In genomic region chr19:917323-918151, GRCh38 we compare ENCODE assay signal across 8 cellular contexts. TPM values are rescaled to one million over a fixed set of nuclear protein-coding genes. Genes with fewer than 3 reads are reported as not detected.
A peak's percentile ranks its signal among the peaks of the same experiment; 100 is the strongest.
DNase-seq lines count a peak whose midpoint lies in the region; ATAC-seq, FAIRE-seq and TF ChIP-seq lines count a peak whose summit lies in the region.

Gene KISS1R, plus strand, starts transcription at chr19:917333. Its CDS starts 170 bp downstream, at chr19:917503.

- peak; percentile 47 for TF ChIP-seq CTCF in D721Med (IDR thresholded peaks at IDR 0.05; ENCODE audit: insufficient read depth, missing control alignments)
- peak; percentile 49 for TF ChIP-seq CTCF in IMR-90 (conservative IDR thresholded peaks at IDR 0.05; ENCODE audit: low read depth, low read length)
- peak in 5 of 6 experiments; percentile 35 to 65 (median 57) for TF ChIP-seq CTCF in esophagus squamous epithelium (IDR thresholded peaks at IDR 0.05)

- H2AFZ ChIP-seq in IMR-90 (replicated peaks; ENCODE audit: low read length, poor library complexity) = peak within 1 kb of the TSS; percentile 79

- H4K91ac ChIP-seq in IMR-90 (ENCODE audit: insufficient read depth, low read depth, low read length) = no peak within 1 kb of the TSS

- no peak within 1 kb of the TSS for H3K9ac ChIP-seq in IMR-90 (ENCODE audit: low read depth, low read length)

- H3K4me1 ChIP-seq in IMR-90 (ENCODE audit: control insufficient read depth, insufficient read depth, low read length) (peaks cover 8% of the 10 kb centered on the region), esophagus squamous epithelium (peaks cover 38 to 64% (median 48%) of the 10 kb centered on the region in 3 donors)

- POLR2A ChIA-PET in IMR-90 (lab: Charles Lee; ENCODE audit: unreplicated experiment) = no interaction called here
- POLR2A ChIA-PET in activated CD4-positive, alpha-beta T cell treated with anti-CD3 and anti-CD28 coated beads, Interleukin-2, amount 10 ng/mL, durations not matched to agents 7 days and 5 days (lab: Charles Lee) = no interaction called here

- no peaks in the 10 kb centered on the region for H3K9me3 Mint-ChIP-seq in activated CD4-positive, alpha-beta T cell treated with anti-CD3 and anti-CD28 coated beads, Interleukin-2, amount 10 ng/mL, durations not matched to agents 7 days and 5 days

- peaks cover 4% of the 10 kb centered on the region for H3K27me3 Mint-ChIP-seq in activated CD4-positive, alpha-beta T cell treated with anti-CD3 and anti-CD28 coated beads, Interleukin-2, amount 10 ng/mL, durations not matched to agents 7 days and 5 days

- intact Hi-C loops in IMR-90 (cut with micrococcal nuclease) (no loop called here), esophagus squamous epithelium (cut with DNase I) (no loop called here)

- ATAC-seq in IMR-90 (ENCODE audit: low read depth) (no peak), GM21723 (IDR thresholded peaks at IDR 0.05; ENCODE audit: unreplicated experiment) (no peak), GM21447 (IDR thresholded peaks at IDR 0.05; ENCODE audit: unreplicated experiment) (no peak), GM21526 (IDR thresholded peaks at IDR 0.05; ENCODE audit: low FRiP score, unreplicated experiment) (no peak)

- dilution Hi-C loops in IMR-90 (cut with HindIII; ENCODE audit: low sequenced_read_pairs, unreplicated experiment) = no loop called here

- in situ Hi-C loops in IMR-90 (cut with MboI; ENCODE audit: low sequenced_read_pairs) = no loop called here

- H2BK120ac ChIP-seq in IMR-90 (ENCODE audit: low read depth, low read length) = no peak within 1 kb of the TSS

- CTCF ChIA-PET in IMR-90 (lab: Yijun Ruan, JAX) = no interaction called here
- CTCF ChIA-PET in activated CD4-positive, alpha-beta T cell treated with anti-CD3 and anti-CD28 coated beads, Interleukin-2, amount 10 ng/mL, durations not matched to agents 7 days and 5 days (lab: Charles Lee) = interaction anchor here (1.1 to 4.4 kb wide), 3 partner anchors 54 to 148 kb away, joined by 3 to 28 read pairs (median 6); no protein-coding TSS in a partner anchor

- BruUV-seq in IMR-90 (replicated peaks; lab: Mats Ljungman, UMichigan) = no TSS peak

- H2BK20ac ChIP-seq in IMR-90 (ENCODE audit: low read depth, low read length) = no peak within 1 kb of the TSS

- H4K5ac ChIP-seq in IMR-90 (ENCODE audit: low read depth, low read length) = no peak within 1 kb of the TSS

- DNase-seq in D721Med (ENCODE audit: insufficient read length, low spot score) = peak; percentile 85
- peak; percentile 34 for DNase-seq in IMR-90
- peak; percentile 36 for DNase-seq in activated CD4-positive, alpha-beta T cell treated with anti-CD3 and anti-CD28 coated beads, Interleukin-2, amount 10 ng/mL, durations not matched to agents 7 days and 5 days
- DNase-seq in esophagus squamous epithelium (lab: John Stamatoyannopoulos, UW) = no peak
- DNase-seq in retina = peak; percentile 85

- H2AK9ac ChIP-seq in IMR-90 (replicated peaks; ENCODE audit: low read depth, low read length, poor library complexity) = peak within 1 kb of the TSS; percentile 37

- no peak within 1 kb of the TSS for H2BK5ac ChIP-seq in IMR-90 (ENCODE audit: low read depth, low read length, poor library complexity, severe bottlenecking)

- TF ChIP-seq RAD21 in IMR-90 (IDR thresholded peaks at IDR 0.05; ENCODE audit: low read length) = peak; percentile 49

- H3K27me3 ChIP-seq in IMR-90 (ENCODE audit: control insufficient read depth, insufficient read depth, low read length) (peaks cover 38% of the 10 kb centered on the region), esophagus squamous epithelium (peaks cover 14 to 58% (median 30%) of the 10 kb centered on the region in 4 donors)

- no peaks in the 10 kb centered on the region for H3K9me1 ChIP-seq in IMR-90 (ENCODE audit: insufficient read depth, low read length)

- H3K36me3 ChIP-seq in IMR-90 (ENCODE audit: control insufficient read depth, insufficient read depth, low read length) = no peaks in the 10 kb centered on the region
- H3K36me3 ChIP-seq in esophagus squamous epithelium = no peaks in the 10 kb centered on the region

- no peak within 1 kb of the TSS for H3K56ac ChIP-seq in IMR-90 (ENCODE audit: extremely low read depth, insufficient read depth, low read length)

- no peak within 1 kb of the TSS for H2BK15ac ChIP-seq in IMR-90 (ENCODE audit: low read depth, low read length)

- H3K79me1 ChIP-seq in IMR-90 (ENCODE audit: low read depth in 1 of 2, low read length in 2 of 2) = peaks cover 0 to 7% of the 10 kb centered on the region in 2 experiments; a peak in 1 of 4 replicates

- H3K23ac ChIP-seq in IMR-90 (ENCODE audit: low read depth, low read length) = no peak within 1 kb of the TSS

- no peak within 1 kb of the TSS for H3K4ac ChIP-seq in IMR-90 (ENCODE audit: low read depth, low read length)

- H3K14ac ChIP-seq in IMR-90 (replicated peaks; ENCODE audit: low read depth, low read length) = no peak within 1 kb of the TSS

- no peaks in the 10 kb centered on the region for H3K36me3 Mint-ChIP-seq in activated CD4-positive, alpha-beta T cell treated with anti-CD3 and anti-CD28 coated beads, Interleukin-2, amount 10 ng/mL, durations not matched to agents 7 days and 5 days (ENCODE audit: low read depth)

- H3K27ac ChIP-seq in IMR-90 (ENCODE audit: insufficient read depth, low read length) = no peak within 1 kb of the TSS
- no peak within 1 kb of the TSS for H3K27ac ChIP-seq in esophagus squamous epithelium

- H3K4me1 Mint-ChIP-seq in activated CD4-positive, alpha-beta T cell treated with anti-CD3 and anti-CD28 coated beads, Interleukin-2, amount 10 ng/mL, durations not matched to agents 7 days and 5 days = peaks cover 30% of the 10 kb centered on the region

- H4K20me1 ChIP-seq in IMR-90 (ENCODE audit: insufficient read depth, low read length) = no peaks in the 10 kb centered on the region

- no peak within 1 kb of the TSS for H3K18ac ChIP-seq in IMR-90 (ENCODE audit: low read depth, low read length)

- no peak for FAIRE-seq in D721Med (lab: Jason Lieb, UNC)

- no peak within 1 kb of the TSS for H2AK5ac ChIP-seq in IMR-90 (ENCODE audit: low read depth, low read length)

- no peak within 1 kb of the TSS for H3K27ac Mint-ChIP-seq in activated CD4-positive, alpha-beta T cell treated with anti-CD3 and anti-CD28 coated beads, Interleukin-2, amount 10 ng/mL, durations not matched to agents 7 days and 5 days

- TF ChIP-seq POLR2A in IMR-90 (IDR thresholded peaks at IDR 0.05; ENCODE audit: low read depth, low read length) = no peak
- no peak for TF ChIP-seq POLR2A in esophagus squamous epithelium (IDR thresholded peaks at IDR 0.05)

- H3K4me3 ChIP-seq in IMR-90 (ENCODE audit: insufficient read depth, low read depth, low read length) (peak within 1 kb of the TSS; percentile 4), esophagus squamous epithelium (peak within 1 kb of the TSS; percentile 1 to 63 (median 22))

- peak within 1 kb of the TSS; percentile 69 for H3K4me2 ChIP-seq in IMR-90 (ENCODE audit: low read depth, low read length)

- no peak within 1 kb of the TSS for H4K8ac ChIP-seq in IMR-90 (ENCODE audit: low read depth in 2 of 2, low read length in 2 of 2)

- H3K4me3 Mint-ChIP-seq in activated CD4-positive, alpha-beta T cell treated with anti-CD3 and anti-CD28 coated beads, Interleukin-2, amount 10 ng/mL, durations not matched to agents 7 days and 5 days = peak within 1 kb of the TSS; percentile 62

- WGBS in IMR-90 (ENCODE audit: extremely low coverage in 2 of 2, insufficient read length in 1 of 2), 2 experiments = 1% methylated on average over 30 of the region's 87 CpGs; no CpG with 5 or more reads in 1 of the 2 experiments
- 2% methylated on average over 7 of the region's 87 CpGs; no CpG with 5 or more reads in 1 of the 2 donors for WGBS in esophagus squamous epithelium, 2 donors

- H3K9me3 ChIP-seq in IMR-90 (ENCODE audit: control insufficient read depth, insufficient read depth, low read length) = no peaks in the 10 kb centered on the region
- H3K9me3 ChIP-seq in esophagus squamous epithelium = no peaks in the 10 kb centered on the region

TF ChIP-seq in IMR-90, 13 proteins besides CTCF, POLR2A, EP300 and RAD21 (continues in another document):
- TF ChIP-seq NFE2L2 (IDR thresholded peaks at IDR 0.05; ENCODE audit: low read depth, low read length) = no peak
- no peak for TF ChIP-seq MAZ (IDR thresholded peaks at IDR 0.05; ENCODE audit: borderline replicate concordance, low read depth, low read length)
- peak; percentile 63 for TF ChIP-seq BHLHE40 (IDR thresholded peaks at IDR 0.05; ENCODE audit: low read depth, low read length)
- no peak for TF ChIP-seq ELK1 (IDR thresholded peaks at IDR 0.05; ENCODE audit: borderline replicate concordance, low read depth, low read length)
- TF ChIP-seq MXI1 (IDR thresholded peaks at IDR 0.05; ENCODE audit: borderline replicate concordance, low read depth, low read length) = no peak
- no peak for TF ChIP-seq CEBPB (IDR thresholded peaks at IDR 0.05; ENCODE audit: low read depth, low read length)
- TF ChIP-seq MAFK (IDR thresholded peaks at IDR 0.05; ENCODE audit: low read depth, low read length) = no peak
- TF ChIP-seq FOS (IDR thresholded peaks at IDR 0.05; ENCODE audit: low read depth, low read length) = no peak
- TF ChIP-seq CHD1 (IDR thresholded peaks at IDR 0.05; ENCODE audit: low read depth, low read length) = no peak
- no peak for TF ChIP-seq RFX5 (IDR thresholded peaks at IDR 0.05; ENCODE audit: low read depth, low read length)
- TF ChIP-seq USF2 (IDR thresholded peaks at IDR 0.05; ENCODE audit: low read depth, low read length) = no peak

RNA-seq across cellular contexts. Expression of gene KISS1R, which starts in this region (rescaled TPM):
- total RNA-seq in IMR-90 (2012; rRNA removed) = not detected in 2 replicates
- polyA plus RNA-seq in IMR-90 (2012; rRNA removed) = not detected in 2 replicates
- polyA plus RNA-seq in IMR-90 (2012; cell fraction: cytosol; rRNA removed) = 0.02 and 0.09 TPM in 2 replicates
- polyA plus RNA-seq in IMR-90 (2012; cell fraction: nucleus; rRNA removed; ENCODE audit: low replicate concordance) = 0.13 TPM in 1 of 2 replicates, not detected in the other
- total RNA-seq in activated CD4-positive, alpha-beta T cell treated with anti-CD3 and anti-CD28 coated beads, Interleukin-2, amount 10 ng/mL, durations not matched to agents 7 days and 5 days = 1 to 10 TPM in 1 of 2 experiments, under 1 TPM in 1; 0.72 to 1.1 TPM
- under 1 TPM in 1 of 4 donors, not detected in 3; 0.45 TPM for total RNA-seq in esophagus squamous epithelium

Comparison
In these comparisons a context has a peak if more than half of its experiments do, and no peak if none do; other contexts are left out.
1. Peak in DNase-seq, H3K4me3 ChIP-seq and H3K4me2 ChIP-seq in IMR-90; RNA of the gene not detected or under 1 TPM.